8 cellular contexts compared by ENCODE assay signal in the genomic region with DNA sequence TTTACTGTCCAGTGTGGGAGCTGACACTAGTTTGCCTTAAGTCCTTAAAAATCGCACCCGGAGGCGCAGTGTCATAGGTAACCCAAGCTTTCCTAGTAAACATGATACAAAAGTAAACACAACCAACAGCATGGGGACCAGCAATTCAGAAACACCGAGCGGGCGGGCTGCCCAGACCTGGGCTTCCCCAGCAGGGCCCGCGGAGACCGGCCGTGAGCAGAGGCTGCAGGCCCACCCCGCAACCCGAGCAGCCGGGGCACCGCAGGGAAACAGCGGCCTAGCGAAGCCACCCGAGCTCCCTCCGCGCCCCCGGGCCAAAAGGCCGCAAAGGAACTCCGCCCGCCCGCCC. TPM values are rescaled to one million over a fixed set of nuclear protein-coding genes. Genes with fewer than 3 reads are reported as not detected.
DNase-seq lines count a peak whose midpoint lies in the region; ATAC-seq and TF ChIP-seq lines count a peak whose summit lies in the region.

No MANE protein-coding gene starts in this region.

- no peak overlapping the region for H3K27ac Mint-ChIP-seq in stimulated activated naive B cell treated with anti-CD40 and anti-IgM and Interleukin-4, amounts not matched to agents 10 μg/mL and 1 μg/mL and 100 μg/mL, for 72 hours

- CTCF ChIA-PET in BJ (lab: Yijun Ruan, JAX) = interaction anchor here (0.7 to 2.0 kb wide), 17 partner anchors 8 to 237 kb away, joined by 3 to 10 read pairs (median 4); a partner anchor contains a TSS

- H3K27ac ChIP-seq in SJSA1 (peak overlapping the region; percentile 61), right atrium auricular region (peak overlapping the region; percentile 86 to 87)

- H3K36me3 ChIP-seq in BJ (ENCODE audit: control insufficient read depth, insufficient read depth, low read length) (no peaks in the 10 kb centered on the region), SJSA1 (peaks cover 1% of the 10 kb centered on the region), right atrium auricular region (no peaks in the 10 kb centered on the region)

- ATAC-seq in GM19372 (IDR thresholded peaks at IDR 0.05; ENCODE audit: low read depth, unreplicated experiment) (peak; percentile 34), HG03457 (IDR thresholded peaks at IDR 0.05; ENCODE audit: unreplicated experiment) (peak; percentile 31)
- ATAC-seq in stimulated activated naive B cell treated with anti-CD40 and anti-IgM and Interleukin-4, amounts not matched to agents 10 μg/mL and 1 μg/mL and 100 μg/mL, for 72 hours (replicated peaks) = peak; percentile 64 to 66

- no peaks in the 10 kb centered on the region for H3K27me3 Mint-ChIP-seq in stimulated activated naive B cell treated with anti-CD40 and anti-IgM and Interleukin-4, amounts not matched to agents 10 μg/mL and 1 μg/mL and 100 μg/mL, for 72 hours

- no peak for TF ChIP-seq CTCF in BJ (IDR thresholded peaks at IDR 0.05; ENCODE audit: insufficient read depth, low read depth, low read length)
- TF ChIP-seq CTCF in right atrium auricular region (IDR thresholded peaks at IDR 0.05) = no peak

- H3K4me1 ChIP-seq in SJSA1 (replicated peaks) = peaks cover 16% of the 10 kb centered on the region
- peaks cover 0 to 27% of the 10 kb centered on the region in 2 donors for H3K4me1 ChIP-seq in right atrium auricular region

- peak; percentile 2 for DNase-seq in BJ (ENCODE audit: low read depth)
- DNase-seq in SJSA1 (ENCODE audit: low read depth in 1 of 2, low spot score in 2 of 2) = no peak
- DNase-seq in right atrium auricular region (ENCODE audit: low spot score) = peak; percentile 62
- DNase-seq in stimulated activated naive B cell treated with anti-CD40 and anti-IgM and Interleukin-4, amounts not matched to agents 10 μg/mL and 1 μg/mL and 100 μg/mL, for 72 hours = no peak
- no peak for DNase-seq in hippocampal formation (lab: John Stamatoyannopoulos, UW)
- no peak for DNase-seq in NCI-H69 (lab: John Stamatoyannopoulos, UW)

- H3K4me3 Mint-ChIP-seq in stimulated activated naive B cell treated with anti-CD40 and anti-IgM and Interleukin-4, amounts not matched to agents 10 μg/mL and 1 μg/mL and 100 μg/mL, for 72 hours = no peak overlapping the region

- peaks cover 2 to 11% of the 10 kb centered on the region in 2 donors for H3K4me1 Mint-ChIP-seq in stimulated activated naive B cell treated with anti-CD40 and anti-IgM and Interleukin-4, amounts not matched to agents 10 μg/mL and 1 μg/mL and 100 μg/mL, for 72 hours

- H3K4me3 ChIP-seq in BJ (ENCODE audit: low read depth, low read length) (peak overlapping the region; percentile 57), SJSA1 (peak overlapping the region; percentile 61), right atrium auricular region (peak overlapping the region; percentile 69 to 87)

- H3K27me3 ChIP-seq in BJ (ENCODE audit: control insufficient read depth, insufficient read depth, low read length) = no peaks in the 10 kb centered on the region
- no peaks in the 10 kb centered on the region for H3K27me3 ChIP-seq in SJSA1 (replicated peaks)
- H3K27me3 ChIP-seq in right atrium auricular region = no peaks in the 10 kb centered on the region

- H3K9me3 ChIP-seq in SJSA1 (replicated peaks) = no peaks in the 10 kb centered on the region
- no peaks in the 10 kb centered on the region for H3K9me3 ChIP-seq in right atrium auricular region

- POLR2A ChIA-PET in BJ (lab: Charles Lee) = interaction anchor here (0.6 to 0.8 kb wide), 2 partner anchors 32 to 133 kb away, joined by 5 to 13 read pairs; no protein-coding TSS in a partner anchor

- H3K36me3 Mint-ChIP-seq in stimulated activated naive B cell treated with anti-CD40 and anti-IgM and Interleukin-4, amounts not matched to agents 10 μg/mL and 1 μg/mL and 100 μg/mL, for 72 hours = no peaks in the 10 kb centered on the region

- H3K9me3 Mint-ChIP-seq in stimulated activated naive B cell treated with anti-CD40 and anti-IgM and Interleukin-4, amounts not matched to agents 10 μg/mL and 1 μg/mL and 100 μg/mL, for 72 hours = no peaks in the 10 kb centered on the region

RNA-seq across cellular contexts. Expression of a gene that starts 0.3 kb away (rescaled TPM):
- polyA plus RNA-seq in BJ (2011; rRNA removed) = 12.1 and 21.1 TPM in 2 replicates
- polyA minus RNA-seq in BJ (2011; rRNA and poly(A)+ RNA removed) = 16.7 and 20.5 TPM in 2 replicates
- total RNA-seq in SJSA1 (2014; rRNA removed; shearing (Covaris generic)) = 26.9 and 38.3 TPM in 2 replicates
- total RNA-seq in right atrium auricular region = 1 to 10 TPM; 9.9 TPM

Comparison
In these comparisons a context has a peak if more than half of its experiments do, and no peak if none do; other contexts are left out.
1. DNase-seq: peak in BJ (single experiment) and right atrium auricular region (single experiment); none in SJSA1 (0 of 2), stimulated activated naive B cell treated with anti-CD40 and anti-IgM and Interleukin-4, amounts not matched to agents 10 μg/mL and 1 μg/mL and 100 μg/mL, for 72 hours (single experiment), hippocampal formation (0 of 2) and NCI-H69 (single experiment).
2. Peak in every context shown above with its lines, with median percentiles within 50 percentile points of each other: H3K4me3 ChIP-seq and ATAC-seq.